In the genomic region with DNA sequence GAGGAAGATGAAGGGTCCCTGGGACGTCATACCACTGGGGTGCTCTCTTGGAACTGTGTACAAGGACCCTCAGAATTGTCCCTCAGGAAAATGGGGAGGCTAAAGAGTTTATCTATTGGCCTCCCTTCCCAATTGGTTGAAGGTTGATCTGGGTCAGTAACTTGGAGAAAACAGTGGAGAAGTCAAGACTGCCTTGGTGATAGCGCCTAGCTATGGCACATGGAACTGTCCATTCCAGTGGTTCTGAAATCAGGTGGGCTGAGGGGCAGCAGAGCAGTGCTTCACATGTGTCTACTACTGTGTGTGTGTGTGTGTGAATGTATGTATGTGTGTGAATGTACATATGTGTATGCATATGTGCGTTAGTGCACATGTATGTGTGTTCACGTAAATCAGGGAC, we compare ENCODE assay signal across 15 cellular contexts.
DNase-seq lines count a peak whose midpoint lies in the region; ATAC-seq, FAIRE-seq and TF ChIP-seq lines count a peak whose summit lies in the region.
"Had no signal": no experiment of that assay in that cellular context is flagged by ENCODE, and none has a peak within 500 bp of the region (broad histone marks: within the 10 kb centered on the region; RNA-seq: fewer than 3 reads in every experiment).

No MANE protein-coding gene starts in this region.

- intact Hi-C loops in GM12878 (cut with micrococcal nuclease; ENCODE audit: unreplicated experiment): no loop called here

- H3K27me3 ChIP-seq in GM12878 (replicated peaks in 1 of 2; ENCODE audit: control insufficient read depth in 2 of 2, insufficient read depth in 2 of 2, low read length in 1 of 2) (no peaks in the 10 kb centered on the region; a peak in 1 of 4 replicates), liver (ENCODE audit: control insufficient read depth in 4 of 4, insufficient read depth in 4 of 4, low read length in 3 of 4) (no peaks in the 10 kb centered on the region)
- H3K27me3 ChIP-seq: BLaER1 treated with 17β-estradiol and CSF1 and Interleukin-3, amounts not matched to agents 10 nM and 100 nM; SJCRH30 had no signal

- BruUV-seq in GM12878 (replicated peaks; lab: Mats Ljungman, UMichigan): no TSS peak

- H3K4me2 ChIP-seq in A549 (no peak overlapping the region), GM12878 (ENCODE audit: control insufficient read depth, insufficient read depth) (no peak overlapping the region)
- H3K4me2 ChIP-seq: BLaER1 treated with 17β-estradiol and CSF1 and Interleukin-3, amounts not matched to agents 10 nM and 100 nM had no signal

- POLR2A ChIA-PET in A549 (lab: Yijun Ruan, JAX) (no interaction called here), HEK293 (lab: Yijun Ruan, JAX) (no interaction called here), GM12878 (lab: Charles Lee) (no interaction called here)

- SMC1A ChIA-PET in GM12878 (lab: Charles Lee; ENCODE audit: uncharacterized antibody, unreplicated experiment): no interaction called here

- H3K4me3 ChIP-seq in A549 (no peak overlapping the region), HEK293 (ENCODE audit: low read depth, low read length) (no peak overlapping the region), GM12878 (no peak overlapping the region), liver (ENCODE audit: low read depth in 1 of 3, low read length in 3 of 3) (no peak overlapping the region)
- H3K4me3 ChIP-seq: BLaER1 treated with 17β-estradiol and CSF1 and Interleukin-3, amounts not matched to agents 10 nM and 100 nM; HAP-1; SJCRH30 had no signal

- no peaks in the 10 kb centered on the region for H4K20me1 ChIP-seq in GM12878 (ENCODE audit: control insufficient read depth, insufficient read depth)
- H4K20me1 ChIP-seq: BLaER1 treated with 17β-estradiol and CSF1 and Interleukin-3, amounts not matched to agents 10 nM and 100 nM had no signal

- TF ChIP-seq CTCF in A549 (IDR thresholded peaks at IDR 0.05) (no peak), HEK293 (tag by site-specific recombination; IDR thresholded peaks at IDR 0.05) (no peak), GM12878 (IDR thresholded peaks at IDR 0.05 in 2 of 3, conservative IDR thresholded peaks at IDR 0.05 in 1 of 3; ENCODE audit: control insufficient read depth in 2 of 3, extremely low read depth in 1 of 3, insufficient read depth in 1 of 3, low read depth in 3 of 3, low read length in 3 of 3) (no peak), liver (IDR thresholded peaks at IDR 0.05; ENCODE audit: low read depth, low read length, missing input control) (no peak), mesothelial cell of epicardium (IDR thresholded peaks at IDR 0.05; ENCODE audit: unreplicated experiment) (no peak)

- no peak overlapping the region for H2AFZ ChIP-seq in GM12878 (ENCODE audit: control insufficient read depth, low read depth, low read length)

- peaks cover 3% of the 10 kb centered on the region for H3K9me3 Mint-ChIP-seq in mesothelial cell of epicardium
- H3K9me3 Mint-ChIP-seq: CD8-positive, alpha-beta T cell had no signal

- H3K36me3 ChIP-seq in HEK293 (ENCODE audit: control insufficient read depth in 2 of 2, insufficient read depth in 1 of 2, low read length in 2 of 2): no peaks in the 10 kb centered on the region
- no peaks in the 10 kb centered on the region for H3K36me3 ChIP-seq in GM12878 (ENCODE audit: control insufficient read depth in 2 of 2, insufficient read depth in 2 of 2, low read length in 1 of 2)
- no peaks in the 10 kb centered on the region for H3K36me3 ChIP-seq in liver (ENCODE audit: control insufficient read depth in 4 of 4, insufficient read depth in 3 of 4, low read depth in 1 of 4, low read length in 3 of 4)
- H3K36me3 ChIP-seq: BLaER1 treated with 17β-estradiol and CSF1 and Interleukin-3, amounts not matched to agents 10 nM and 100 nM; HAP-1; SJCRH30 had no signal

- H3K27ac Mint-ChIP-seq in mesothelial cell of epicardium: no peak overlapping the region
- H3K27ac Mint-ChIP-seq: CD8-positive, alpha-beta T cell had no signal

- H3K27me3 Mint-ChIP-seq in mesothelial cell of epicardium (ENCODE audit: low read depth): peaks cover 21% of the 10 kb centered on the region

- TF ChIP-seq RAD21 in A549 (conservative IDR thresholded peaks at IDR 0.05 in 1 of 2, IDR thresholded peaks at IDR 0.05 in 1 of 2) (no peak), GM12878 (IDR thresholded peaks at IDR 0.05; ENCODE audit: insufficient read depth, low read depth, low read length) (no peak), liver (IDR thresholded peaks at IDR 0.05) (no peak)

- TF ChIP-seq POLR2A in A549 (IDR thresholded peaks at IDR 0.05; ENCODE audit: low read length) (no peak), GM12878 (IDR thresholded peaks at IDR 0.05; ENCODE audit: low read depth, low read length) (no peak)

- DNase-seq in A549 (ENCODE audit: low read depth in 1 of 2, low spot score in 1 of 2): no peak
- DNase-seq in GM12878 (ENCODE audit: low read depth, low spot score): no peak
- no peak for DNase-seq in left lobe of liver (ENCODE audit: low spot score)
- DNase-seq in mesothelial cell of epicardium (ENCODE audit: low spot score in 2 of 2, unreplicated experiment in 2 of 2): no peak
- no peak for DNase-seq in NK-92 (lab: John Stamatoyannopoulos, UW; ENCODE audit: unreplicated experiment)
- DNase-seq: CD8-positive, alpha-beta T cell; DMS53; NCI-H1105 treated with DMSO at 0.1 percent for 48 hours; NCI-H1694 had no signal

- H3K9ac ChIP-seq in GM12878 (ENCODE audit: control insufficient read depth, insufficient read depth, low read length) (no peak overlapping the region), liver (ENCODE audit: low read depth in 1 of 2, low read length in 2 of 2) (no peak overlapping the region)
- H3K9ac ChIP-seq: BLaER1 treated with 17β-estradiol and CSF1 and Interleukin-3, amounts not matched to agents 10 nM and 100 nM had no signal

- 0% methylated on average over 4 of the region's 4 CpGs for WGBS in A549 (ENCODE audit: missing lambda C conversion rate)
- 32% methylated on average over 4 of the region's 4 CpGs for WGBS in GM12878 (ENCODE audit: insufficient coverage, insufficient replicate concordance, low lambda C conversion rate, missing lambda C conversion rate)
- WGBS in liver: 91% methylated on average over 4 of the region's 4 CpGs

- TF ChIP-seq EP300 in A549 (IDR thresholded peaks at IDR 0.05): no peak
- no peak for TF ChIP-seq EP300 in GM12878 (IDR thresholded peaks at IDR 0.05; ENCODE audit: borderline replicate concordance in 1 of 2, control insufficient read depth in 1 of 2, low read depth in 2 of 2, low read length in 2 of 2)

- H3K27ac ChIP-seq in A549 (no peak overlapping the region), HEK293 (ENCODE audit: extremely low read depth, low read depth, low read length) (no peak overlapping the region), GM12878 (ENCODE audit: control insufficient read depth, insufficient read depth) (no peak overlapping the region), liver (ENCODE audit: low read depth in 1 of 2, low read length in 2 of 2) (no peak overlapping the region)
- H3K27ac ChIP-seq: BLaER1 treated with 17β-estradiol and CSF1 and Interleukin-3, amounts not matched to agents 10 nM and 100 nM; RWPE1; SJCRH30 had no signal

- H3K9me3 ChIP-seq in A549 (no peaks in the 10 kb centered on the region), HEK293 (ENCODE audit: control insufficient read depth, insufficient read depth, low read depth, low read length) (no peaks in the 10 kb centered on the region), GM12878 (replicated peaks; ENCODE audit: control insufficient read depth, insufficient read depth, low read length) (no peaks in the 10 kb centered on the region), liver (ENCODE audit: control insufficient read depth in 4 of 4, low read length in 3 of 4) (peaks cover 0 to 6% (median 0%) of the 10 kb centered on the region in 4 donors)
- H3K9me3 ChIP-seq: HAP-1, SJCRH30 had no signal

- H3K4me1 ChIP-seq in A549 (no peaks in the 10 kb centered on the region), HEK293 (ENCODE audit: control insufficient read depth, insufficient read depth, low read length) (no peaks in the 10 kb centered on the region), GM12878 (ENCODE audit: control insufficient read depth, insufficient read depth, low read length) (no peaks in the 10 kb centered on the region), liver (ENCODE audit: control insufficient read depth in 4 of 4, insufficient read depth in 4 of 4, low read length in 3 of 4) (peaks cover 0 to 13% (median 5%) of the 10 kb centered on the region in 4 donors)
- H3K4me1 ChIP-seq: BLaER1 treated with 17β-estradiol and CSF1 and Interleukin-3, amounts not matched to agents 10 nM and 100 nM; HAP-1; SJCRH30 had no signal

- H3K36me3 Mint-ChIP-seq in mesothelial cell of epicardium: no peaks in the 10 kb centered on the region
- H3K36me3 Mint-ChIP-seq: CD8-positive, alpha-beta T cell had no signal

- FAIRE-seq in A549 (lab: Jason Lieb, UNC) (no peak), GM12878 (lab: Jason Lieb, UNC) (no peak)

- H3K4me1 Mint-ChIP-seq in mesothelial cell of epicardium: no peaks in the 10 kb centered on the region

- RAD21 ChIA-PET in GM12878 (lab: Charles Lee; ENCODE audit: unreplicated experiment): no interaction called here

- no peaks in the 10 kb centered on the region for H3K79me2 ChIP-seq in GM12878 (ENCODE audit: control insufficient read depth, insufficient read depth, low read length)

- CTCF ChIA-PET in A549 (lab: Yijun Ruan, JAX) (interaction anchor here (1.4 kb wide), 1 partner anchor 50 kb away, joined by 3 read pairs; no protein-coding TSS in a partner anchor), HEK293 (lab: Yijun Ruan, JAX) (no interaction called here), GM12878 (lab: Yijun Ruan, JAX) (no interaction called here)

- in situ Hi-C loops in GM12878 (cut with MboI): no loop called here

- ATAC-seq in A549 (no peak), GM12878 (no peak), left lobe of liver (no peak)
- ATAC-seq: CD8-positive, alpha-beta T cell had no signal

- H3K4me3 Mint-ChIP-seq in mesothelial cell of epicardium: no peak overlapping the region
- H3K4me3 Mint-ChIP-seq: CD8-positive, alpha-beta T cell had no signal

TF ChIP-seq in A549, 52 proteins besides CTCF, POLR2A, EP300 and RAD21 (continues in another document):
- TF ChIP-seq RARB (CRISPR knock-in tag; IDR thresholded peaks at IDR 0.05): no peak

TF ChIP-seq in GM12878, 131 proteins besides CTCF, POLR2A, EP300 and RAD21 (continues in another document):
- TF ChIP-seq CHD4 (IDR thresholded peaks at IDR 0.05) (no peak), PML (IDR thresholded peaks at IDR 0.05; ENCODE audit: low read length) (no peak), POLR2AphosphoS5 (IDR thresholded peaks at IDR 0.05; ENCODE audit: low read length) (no peak)

TF ChIP-seq in liver, 16 proteins besides CTCF, POLR2A, EP300 and RAD21 (continues in another document):
- no peak for TF ChIP-seq GABPA (IDR thresholded peaks at IDR 0.05 in 1 of 2, conservative IDR thresholded peaks at IDR 0.05 in 1 of 2)
